Comparison of ENCODE assay signal across 12 cellular contexts in the genomic region with DNA sequence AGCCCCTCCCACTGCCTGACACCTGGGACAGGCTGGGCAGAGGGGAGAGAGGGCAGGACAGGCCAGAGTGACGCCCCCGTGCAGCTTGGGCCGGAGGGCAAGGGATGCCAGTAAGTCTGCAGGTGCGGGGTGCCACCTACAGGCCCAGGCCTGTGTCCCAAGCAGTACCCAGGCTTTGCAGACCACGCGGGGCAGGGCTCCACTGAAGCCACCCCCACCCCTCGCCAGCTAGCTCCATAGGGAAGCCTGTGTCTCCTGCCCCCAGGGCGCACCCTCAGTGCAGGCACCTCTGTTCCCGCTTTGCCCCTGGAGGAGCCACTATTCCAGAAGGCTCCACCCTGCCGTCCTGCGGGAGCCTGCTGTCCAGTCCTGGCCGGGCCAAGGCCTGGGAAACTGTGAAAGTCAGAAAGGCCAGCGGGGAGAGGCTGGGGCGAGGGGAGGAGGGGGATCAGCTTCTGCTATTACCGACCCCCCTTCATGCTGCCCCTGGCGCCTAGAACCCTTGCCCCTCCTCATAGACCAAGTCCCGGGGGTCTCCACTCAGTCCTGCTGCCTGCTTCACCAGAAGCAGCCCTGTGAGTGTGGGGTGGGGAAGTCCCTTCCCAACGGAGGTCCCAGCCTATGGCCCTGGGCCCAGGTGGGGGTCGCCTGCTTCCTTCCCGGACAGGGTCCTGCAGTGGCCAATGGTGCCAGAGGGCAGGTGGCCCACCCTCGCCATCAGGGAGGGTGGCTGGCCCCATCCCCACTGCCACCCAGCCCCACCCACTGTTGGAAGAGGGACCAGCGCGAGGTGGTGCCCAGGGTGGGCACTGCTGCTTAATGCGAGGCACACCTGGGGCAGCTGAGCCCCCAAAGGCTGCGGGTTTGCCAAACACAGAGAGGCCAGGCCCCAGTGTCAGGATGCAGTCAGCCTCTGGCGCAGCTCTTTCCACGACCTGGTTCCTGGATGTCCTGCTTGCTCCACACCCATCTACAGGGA. TPM values are rescaled to one million over a fixed set of nuclear protein-coding genes. Genes with fewer than 3 reads are reported as not detected.
A peak's percentile ranks its signal among the peaks of the same experiment; 100 is the strongest.
DNase-seq lines count a peak whose midpoint lies in the region; ATAC-seq, FAIRE-seq and TF ChIP-seq lines count a peak whose summit lies in the region.
"Had no signal": no experiment of that assay in that cellular context is flagged by ENCODE, and none has a peak within 500 bp of the region (broad histone marks: within the 10 kb centered on the region; RNA-seq: fewer than 3 reads in every experiment).

No MANE protein-coding gene starts in this region.

- TF ChIP-seq CTCF in BE2C (IDR thresholded peaks at IDR 0.05; ENCODE audit: low read depth, low read length) (peak; percentile 10; the same call in 1 of the 2 replicates), keratinocyte (optimal IDR thresholded peaks at IDR 0.05 in 1 of 3, IDR thresholded peaks at IDR 0.05 in 1 of 3, conservative IDR thresholded peaks at IDR 0.05 in 1 of 3; ENCODE audit: extremely low read depth in 1 of 3, insufficient read depth in 2 of 3, low read length in 3 of 3) (peak; percentile 9 to 64 (median 44))

- peak; percentile 21 for TF ChIP-seq POLR2A in GM19193 (IDR thresholded peaks at IDR 0.05; ENCODE audit: extremely low read depth, insufficient read depth, insufficient read length)

- no peaks in the 10 kb centered on the region for H3K27me3 Mint-ChIP-seq in T-helper 17 cell

- H3K27me3 ChIP-seq in BE2C (no peaks in the 10 kb centered on the region), keratinocyte (ENCODE audit: control insufficient read depth, extremely low read depth, insufficient read depth, low read length) (peaks cover 30% of the 10 kb centered on the region)

- H3K4me3 Mint-ChIP-seq in T-helper 17 cell = no peak overlapping the region

- H4K20me1 ChIP-seq in keratinocyte (ENCODE audit: control insufficient read depth, extremely low read depth, insufficient read depth, low read length) = no peaks in the 10 kb centered on the region

- H3K4me3 ChIP-seq in BE2C (ENCODE audit: low read depth, low read length) (no peak overlapping the region), keratinocyte (ENCODE audit: control insufficient read depth in 2 of 3, extremely low read depth in 1 of 3, insufficient read depth in 2 of 3, low read depth in 1 of 3, low read length in 3 of 3) (no peak overlapping the region)

- H3K27ac ChIP-seq in keratinocyte (ENCODE audit: control insufficient read depth, insufficient read depth, low read length) = no peak overlapping the region

- H3K4me1 Mint-ChIP-seq in T-helper 17 cell = peaks cover 5% of the 10 kb centered on the region

- H3K27ac Mint-ChIP-seq in T-helper 17 cell = no peak overlapping the region

- H3K36me3 Mint-ChIP-seq in T-helper 17 cell (ENCODE audit: low read depth) = no peaks in the 10 kb centered on the region

- dilution Hi-C loops in keratinocyte (cut with MboI; ENCODE audit: extremely low pct_ligation_motif_present, low sequenced_read_pairs) = no loop called here

- no peaks in the 10 kb centered on the region for H3K36me3 ChIP-seq in BE2C
- H3K36me3 ChIP-seq in keratinocyte (ENCODE audit: control insufficient read depth in 2 of 2, extremely low read depth in 1 of 2, insufficient read depth in 2 of 2, low read length in 2 of 2) = no peaks in the 10 kb centered on the region

- H3K9me1 ChIP-seq in keratinocyte (ENCODE audit: control insufficient read depth, extremely low read depth, insufficient read depth, low read length) = no peaks in the 10 kb centered on the region

- no peak for FAIRE-seq in keratinocyte (lab: Jason Lieb, UNC)
- FAIRE-seq: astrocyte, GM18507 had no signal

- peak; percentile 22 for ATAC-seq in T-helper 17 cell
- no peak for ATAC-seq in HG02623 (IDR thresholded peaks at IDR 0.05; ENCODE audit: unreplicated experiment)

- H3K9me3 ChIP-seq in BE2C (no peaks in the 10 kb centered on the region), T-helper 17 cell (ENCODE audit: control insufficient read depth, low read length, poor library complexity, severe bottlenecking) (no peaks in the 10 kb centered on the region), keratinocyte (ENCODE audit: control insufficient read depth, low read depth, low read length) (no peaks in the 10 kb centered on the region)

- no peak overlapping the region for H3K4me2 ChIP-seq in keratinocyte (ENCODE audit: control insufficient read depth, extremely low read depth, insufficient read depth, low read depth, low read length)

- DNase-seq in BE2C (peak; percentile 26), T-helper 17 cell (no peak), keratinocyte (ENCODE audit: low read depth, low spot score) (no peak), COR-L47 (lab: John Stamatoyannopoulos, UW) (no peak), midbrain (lab: John Stamatoyannopoulos, UW) (no peak), NCI-H446 (lab: John Stamatoyannopoulos, UW) (no peak)
- DNase-seq: erythroblast, NCI-H510A had no signal

- H3K4me1 ChIP-seq in BE2C = no peaks in the 10 kb centered on the region
- H3K4me1 ChIP-seq in keratinocyte (ENCODE audit: control insufficient read depth, extremely low read depth, insufficient read depth, low read length) = no peaks in the 10 kb centered on the region

- H3K9ac ChIP-seq in keratinocyte (ENCODE audit: control insufficient read depth, extremely low read depth, insufficient read depth, low read length) = no peak overlapping the region

- H2AFZ ChIP-seq in keratinocyte (ENCODE audit: control insufficient read depth, low read length) = no peak overlapping the region

- no peaks in the 10 kb centered on the region for H3K79me2 ChIP-seq in keratinocyte (ENCODE audit: control insufficient read depth, insufficient read depth, low read length)

RNA-seq across cellular contexts. Expression of a gene that starts 54.4 kb away (rescaled TPM):
- polyA plus RNA-seq in BE2C (2012; ENCODE audit: insufficient read depth, insufficient read length, low read depth) = 19.1 TPM
- 100 to 1,000 TPM; 203 to 207 TPM for total RNA-seq in T-helper 17 cell
- polyA plus RNA-seq in keratinocyte = 1.3 to 2.5 TPM (median 1.8 TPM) in 3 replicates
- polyA plus RNA-seq in keratinocyte (2011; ENCODE audit: low read depth) = 4.3 TPM
- 1.4 and 2.5 TPM in 2 replicates for polyA plus RNA-seq in keratinocyte (2011; cell fraction: cytosol; rRNA removed)
- 3.4 and 4.7 TPM in 2 replicates for polyA plus RNA-seq in keratinocyte (2011; cell fraction: nucleus; rRNA removed)
- polyA plus RNA-seq in keratinocyte (2012; ENCODE audit: low replicate concordance) = 2.0 and 2.3 TPM in 2 replicates
- polyA minus RNA-seq in keratinocyte = 1.1 to 5.6 TPM (median 3.0 TPM) in 3 replicates
- 5.9 TPM for polyA minus RNA-seq in keratinocyte (2011; cell fraction: cytosol; rRNA and poly(A)+ RNA removed)
- 1.8 and 4.5 TPM in 2 replicates for polyA minus RNA-seq in keratinocyte (2011; cell fraction: nucleus; rRNA and poly(A)+ RNA removed)
